ENCODE assay signal across 7 cellular contexts in genomic region chr3:184524981-184525336, GRCh38. TPM values are rescaled to one million over a fixed set of nuclear protein-coding genes. Genes with fewer than 3 reads are reported as not detected.
DNase-seq lines count a peak whose midpoint lies in the region; ATAC-seq and TF ChIP-seq lines count a peak whose summit lies in the region.

No MANE protein-coding gene starts in this region.

- no peak for TF ChIP-seq CTCF in HEK293 (tag by site-specific recombination; IDR thresholded peaks at IDR 0.05)
- no peak for TF ChIP-seq CTCF in endothelial cell (IDR thresholded peaks at IDR 0.05; ENCODE audit: unreplicated experiment)
- TF ChIP-seq CTCF in nephron progenitor cell (IDR thresholded peaks at IDR 0.05), result no peak

- DNase-seq in endothelial cell (ENCODE audit: low spot score) (no peak), nephron progenitor cell (no peak), ecto neural progenitor cell (ENCODE audit: low spot score) (no peak), DMS153 (lab: John Stamatoyannopoulos, UW) (no peak)

- POLR2A ChIA-PET in HEK293 (lab: Yijun Ruan, JAX), result interaction anchor here (0.9 kb wide), 1 partner anchor 153 kb away, joined by 3 read pairs; no protein-coding TSS in a partner anchor

- CTCF ChIA-PET in HEK293 (lab: Yijun Ruan, JAX), result interaction anchor here (0.5 to 2.0 kb wide), 6 partner anchors 10 to 167 kb away, joined by 3 to 9 read pairs (median 3); no protein-coding TSS in a partner anchor

- no peaks in the 10 kb centered on the region for H3K4me1 ChIP-seq in HEK293 (ENCODE audit: control insufficient read depth, insufficient read depth, low read length)

- H3K27ac Mint-ChIP-seq in T-helper 1 cell treated with Interleukin-12 subunit alpha and Interleukin-12 subunit beta and Interleukin-4 antibody, amounts not matched to agents 30 μg/mL and 1 μg/mL, for 36 hours, result peak overlapping the region; percentile 84
- H3K27ac Mint-ChIP-seq in endothelial cell (ENCODE audit: unreplicated experiment), result peak overlapping the region; percentile 98
- no peak overlapping the region for H3K27ac Mint-ChIP-seq in nephron progenitor cell

- peaks cover 18% of the 10 kb centered on the region for H3K4me1 Mint-ChIP-seq in T-helper 1 cell treated with Interleukin-12 subunit alpha and Interleukin-12 subunit beta and Interleukin-4 antibody, amounts not matched to agents 30 μg/mL and 1 μg/mL, for 36 hours (ENCODE audit: low read depth)
- H3K4me1 Mint-ChIP-seq in endothelial cell (ENCODE audit: unreplicated experiment), result peaks cover 23% of the 10 kb centered on the region
- H3K4me1 Mint-ChIP-seq in nephron progenitor cell, result peaks cover 13% of the 10 kb centered on the region

- peak overlapping the region; percentile 88 for H3K4me3 Mint-ChIP-seq in T-helper 1 cell treated with Interleukin-12 subunit alpha and Interleukin-12 subunit beta and Interleukin-4 antibody, amounts not matched to agents 30 μg/mL and 1 μg/mL, for 36 hours
- H3K4me3 Mint-ChIP-seq in endothelial cell (ENCODE audit: unreplicated experiment) (peak overlapping the region; percentile 90), nephron progenitor cell (peak overlapping the region; percentile 74)

- H3K27ac ChIP-seq in HEK293 (ENCODE audit: extremely low read depth, low read depth, low read length), result peak overlapping the region; percentile 68; the same call in 1 of the 2 replicates

- H3K36me3 ChIP-seq in HEK293 (ENCODE audit: control insufficient read depth in 2 of 2, insufficient read depth in 1 of 2, low read length in 2 of 2), result no peaks in the 10 kb centered on the region

- no peaks in the 10 kb centered on the region for H3K9me3 Mint-ChIP-seq in T-helper 1 cell treated with Interleukin-12 subunit alpha and Interleukin-12 subunit beta and Interleukin-4 antibody, amounts not matched to agents 30 μg/mL and 1 μg/mL, for 36 hours
- H3K9me3 Mint-ChIP-seq in endothelial cell (ENCODE audit: unreplicated experiment) (no peaks in the 10 kb centered on the region), nephron progenitor cell (no peaks in the 10 kb centered on the region)

- no peaks in the 10 kb centered on the region for H3K9me3 ChIP-seq in HEK293 (ENCODE audit: control insufficient read depth, insufficient read depth, low read depth, low read length)

- H3K36me3 Mint-ChIP-seq in T-helper 1 cell treated with Interleukin-12 subunit alpha and Interleukin-12 subunit beta and Interleukin-4 antibody, amounts not matched to agents 30 μg/mL and 1 μg/mL, for 36 hours (ENCODE audit: low read depth), result peaks cover 2% of the 10 kb centered on the region
- H3K36me3 Mint-ChIP-seq in endothelial cell (ENCODE audit: low read depth, unreplicated experiment) (no peaks in the 10 kb centered on the region), nephron progenitor cell (ENCODE audit: low read depth) (no peaks in the 10 kb centered on the region)

- no peak for ATAC-seq in GM18907 (IDR thresholded peaks at IDR 0.05; ENCODE audit: unreplicated experiment)

- H3K4me3 ChIP-seq in HEK293 (ENCODE audit: low read depth, low read length), result peak overlapping the region; percentile 52

- H3K27me3 Mint-ChIP-seq in T-helper 1 cell treated with Interleukin-12 subunit alpha and Interleukin-12 subunit beta and Interleukin-4 antibody, amounts not matched to agents 30 μg/mL and 1 μg/mL, for 36 hours (ENCODE audit: low read depth), result peaks cover 44% of the 10 kb centered on the region
- no peaks in the 10 kb centered on the region for H3K27me3 Mint-ChIP-seq in endothelial cell (ENCODE audit: unreplicated experiment)
- peaks cover 72% of the 10 kb centered on the region for H3K27me3 Mint-ChIP-seq in nephron progenitor cell (ENCODE audit: low read depth, poor library complexity)

TF ChIP-seq in HEK293, 187 proteins besides CTCF, POLR2A, EP300 and RAD21:
- no peak for TF ChIP-seq ATF2 (tag by site-specific recombination; IDR thresholded peaks at IDR 0.05; ENCODE audit: low read depth)
- TF ChIP-seq HOXD13 (CRISPR knock-in tag; IDR thresholded peaks at IDR 0.05; ENCODE audit: borderline replicate concordance), result no peak
- no peak for TF ChIP-seq SETDB1 (IDR thresholded peaks at IDR 0.05; ENCODE audit: insufficient read length, low read length)
- TF ChIP-seq ZNF830 (tag by site-specific recombination; IDR thresholded peaks at IDR 0.05; ENCODE audit: low read depth), result no peak
- TF ChIP-seq ZNF701 (tag by site-specific recombination; IDR thresholded peaks at IDR 0.05), result no peak
- no peak for TF ChIP-seq FEZF1 (tag by site-specific recombination; IDR thresholded peaks at IDR 0.05)
- TF ChIP-seq MYNN (tag by site-specific recombination; IDR thresholded peaks at IDR 0.05; ENCODE audit: borderline replicate concordance), result no peak
- TF ChIP-seq ZNF239 (tag by site-specific recombination; IDR thresholded peaks at IDR 0.05), result no peak
- no peak for TF ChIP-seq GLI4 (tag by site-specific recombination; IDR thresholded peaks at IDR 0.05)
- TF ChIP-seq ZNF629 (tag by site-specific recombination; IDR thresholded peaks at IDR 0.05), result no peak
- no peak for TF ChIP-seq PRDM10 (tag by site-specific recombination; IDR thresholded peaks at IDR 0.05)

RNA-seq across cellular contexts. Expression of gene EPHB3, which starts 36.6 kb away (rescaled TPM):
- 4.3 TPM for total RNA-seq in endothelial cell (ENCODE audit: unreplicated experiment)
